1 cellular context compared by ENCODE assay signal in the genomic region with DNA sequence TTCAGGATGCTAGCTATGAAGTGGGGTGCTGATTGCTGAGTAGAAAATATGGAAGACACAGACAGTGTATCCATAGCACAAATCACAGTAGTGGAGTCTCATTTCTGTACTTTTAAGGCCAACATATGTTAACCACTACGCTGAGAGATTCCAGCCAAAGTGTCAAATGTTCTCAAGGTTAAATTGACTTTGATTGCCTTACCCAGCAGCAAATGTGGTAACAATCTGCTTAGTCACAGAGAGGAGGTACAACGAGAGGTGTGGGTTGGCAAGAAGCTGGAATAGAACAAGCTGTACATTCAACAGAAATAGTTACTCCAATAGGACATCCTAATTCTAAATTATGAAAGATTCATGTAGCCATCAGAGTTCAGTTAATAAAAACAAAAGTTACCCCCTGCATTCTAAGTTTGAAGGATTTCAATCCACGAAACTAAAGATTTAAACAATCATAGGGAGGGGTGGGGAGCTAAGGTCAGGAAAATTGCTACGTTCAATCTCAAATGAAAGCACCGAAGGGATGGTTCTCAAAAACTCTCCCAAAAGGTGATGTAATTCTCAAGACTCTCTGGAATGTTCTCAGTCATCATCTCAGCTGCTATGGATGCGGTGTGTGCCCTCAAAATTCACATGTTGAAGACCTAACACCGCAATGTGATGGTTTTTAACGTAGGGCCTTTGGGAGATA.
TF ChIP-seq lines count a peak whose summit lies in the region.

No MANE protein-coding gene starts in this region.

TF ChIP-seq in K562, 482 proteins besides CTCF, POLR2A, EP300 and RAD21 (continued from another document):
- TF ChIP-seq, protein P1, sequence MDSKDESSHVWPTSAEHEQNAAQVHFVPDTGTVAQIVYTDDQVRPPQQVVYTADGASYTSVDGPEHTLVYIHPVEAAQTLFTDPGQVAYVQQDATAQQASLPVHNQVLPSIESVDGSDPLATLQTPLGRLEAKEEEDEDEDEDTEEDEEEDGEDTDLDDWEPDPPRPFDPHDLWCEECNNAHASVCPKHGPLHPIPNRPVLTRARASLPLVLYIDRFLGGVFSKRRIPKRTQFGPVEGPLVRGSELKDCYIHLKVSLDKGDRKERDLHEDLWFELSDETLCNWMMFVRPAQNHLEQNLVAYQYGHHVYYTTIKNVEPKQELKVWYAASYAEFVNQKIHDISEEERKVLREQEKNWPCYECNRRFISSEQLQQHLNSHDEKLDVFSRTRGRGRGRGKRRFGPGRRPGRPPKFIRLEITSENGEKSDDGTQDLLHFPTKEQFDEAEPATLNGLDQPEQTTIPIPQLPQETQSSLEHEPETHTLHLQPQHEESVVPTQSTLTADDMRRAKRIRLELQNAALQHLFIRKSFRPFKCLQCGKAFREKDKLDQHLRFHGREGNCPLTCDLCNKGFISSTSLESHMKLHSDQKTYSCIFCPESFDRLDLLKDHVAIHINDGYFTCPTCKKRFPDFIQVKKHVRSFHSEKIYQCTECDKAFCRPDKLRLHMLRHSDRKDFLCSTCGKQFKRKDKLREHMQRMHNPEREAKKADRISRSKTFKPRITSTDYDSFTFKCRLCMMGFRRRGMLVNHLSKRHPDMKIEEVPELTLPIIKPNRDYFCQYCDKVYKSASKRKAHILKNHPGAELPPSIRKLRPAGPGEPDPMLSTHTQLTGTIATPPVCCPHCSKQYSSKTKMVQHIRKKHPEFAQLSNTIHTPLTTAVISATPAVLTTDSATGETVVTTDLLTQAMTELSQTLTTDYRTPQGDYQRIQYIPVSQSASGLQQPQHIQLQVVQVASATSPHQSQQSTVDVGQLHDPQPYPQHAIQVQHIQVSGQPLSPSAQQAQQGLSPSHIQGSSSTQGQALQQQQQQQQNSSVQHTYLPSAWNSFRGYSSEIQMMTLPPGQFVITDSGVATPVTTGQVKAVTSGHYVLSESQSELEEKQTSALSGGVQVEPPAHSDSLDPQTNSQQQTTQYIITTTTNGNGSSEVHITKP (IDR thresholded peaks at IDR 0.05; ENCODE audit: partially characterized antibody): no peak
